In genomic region chr1:194225781-194226180, GRCh38 we compare ENCODE assay signal across 9 cellular contexts.
DNase-seq lines count a peak whose midpoint lies in the region; ATAC-seq and TF ChIP-seq lines count a peak whose summit lies in the region.
"Had no signal": no experiment of that assay in that cellular context is flagged by ENCODE, and none has a peak within 500 bp of the region (broad histone marks: within the 10 kb centered on the region; RNA-seq: fewer than 3 reads in every experiment).

No MANE protein-coding gene starts in this region.

- ATAC-seq in DND-41 (ENCODE audit: insufficient read depth, low read depth) (peak; percentile 95), GM21360 (IDR thresholded peaks at IDR 0.05; ENCODE audit: unreplicated experiment) (peak; percentile 81), HG03280 (IDR thresholded peaks at IDR 0.05; ENCODE audit: unreplicated experiment) (peak; percentile 85)

- no peak overlapping the region for H3K9ac ChIP-seq in DND-41 (ENCODE audit: low read depth, low read length)
- H3K9ac ChIP-seq in SU-DHL-6 (ENCODE audit: low read length), result peak overlapping the region; percentile 45

- peaks cover 4% of the 10 kb centered on the region for H3K4me1 Mint-ChIP-seq in activated T-helper 1 cell treated with anti-CD3 and anti-CD28 coated beads, Interleukin-12 subunit alpha, Interleukin-12 subunit beta, Interleukin-2, Interleukin-4 antibody, amounts not matched to agents 30 ng/mL and 10 ng/mL and 1 ng/mL, durations not matched to agents 14 hours and 24 hours and 36 hours (ENCODE audit: low read depth)

- TF ChIP-seq CTCF in DND-41 (IDR thresholded peaks at IDR 0.05; ENCODE audit: borderline replicate concordance, extremely low read depth, low read length, poor library complexity, severe bottlenecking) (no peak), SU-DHL-6 (IDR thresholded peaks at IDR 0.05; ENCODE audit: insufficient read depth, low read length, poor library complexity, severe bottlenecking) (no peak)

- H3K9me2 ChIP-seq in SU-DHL-6 (replicated peaks; ENCODE audit: insufficient read depth, low read length), result no peaks in the 10 kb centered on the region

- H3K27ac Mint-ChIP-seq in activated T-helper 1 cell treated with anti-CD3 and anti-CD28 coated beads, Interleukin-12 subunit alpha, Interleukin-12 subunit beta, Interleukin-2, Interleukin-4 antibody, amounts not matched to agents 30 ng/mL and 10 ng/mL and 1 ng/mL, durations not matched to agents 14 hours and 24 hours and 36 hours, result no peak overlapping the region

- no peak overlapping the region for H3K4me3 Mint-ChIP-seq in activated T-helper 1 cell treated with anti-CD3 and anti-CD28 coated beads, Interleukin-12 subunit alpha, Interleukin-12 subunit beta, Interleukin-2, Interleukin-4 antibody, amounts not matched to agents 30 ng/mL and 10 ng/mL and 1 ng/mL, durations not matched to agents 14 hours and 24 hours and 36 hours

- H3K79me2 ChIP-seq in DND-41 (ENCODE audit: insufficient read depth, low read length) (no peaks in the 10 kb centered on the region), SU-DHL-6 (ENCODE audit: insufficient read depth, low read length) (no peaks in the 10 kb centered on the region)

- peaks cover 3% of the 10 kb centered on the region for H3K27me3 Mint-ChIP-seq in activated T-helper 1 cell treated with anti-CD3 and anti-CD28 coated beads, Interleukin-12 subunit alpha, Interleukin-12 subunit beta, Interleukin-2, Interleukin-4 antibody, amounts not matched to agents 30 ng/mL and 10 ng/mL and 1 ng/mL, durations not matched to agents 14 hours and 24 hours and 36 hours (ENCODE audit: insufficient read depth)

- H3K36me3 ChIP-seq in DND-41 (ENCODE audit: insufficient read depth, low read length) (no peaks in the 10 kb centered on the region), SU-DHL-6 (ENCODE audit: low read length) (peaks cover 16% of the 10 kb centered on the region)

- intact Hi-C loops in activated T-helper 1 cell treated with anti-CD3 and anti-CD28 coated beads, Interleukin-12 subunit alpha, Interleukin-12 subunit beta, Interleukin-2, Interleukin-4 antibody, amounts not matched to agents 30 ng/mL and 10 ng/mL and 1 ng/mL, durations not matched to agents 14 hours and 24 hours and 36 hours (cut with micrococcal nuclease), result no loop called here

- H3K27ac ChIP-seq in DND-41 (ENCODE audit: low read length) (no peak overlapping the region), SU-DHL-6 (ENCODE audit: low read depth, low read length) (peak overlapping the region; percentile 94)

- no peaks in the 10 kb centered on the region for H3K9me3 Mint-ChIP-seq in activated T-helper 1 cell treated with anti-CD3 and anti-CD28 coated beads, Interleukin-12 subunit alpha, Interleukin-12 subunit beta, Interleukin-2, Interleukin-4 antibody, amounts not matched to agents 30 ng/mL and 10 ng/mL and 1 ng/mL, durations not matched to agents 14 hours and 24 hours and 36 hours

- no peaks in the 10 kb centered on the region for H4K20me1 ChIP-seq in DND-41 (ENCODE audit: insufficient read depth, low read length)
- no peaks in the 10 kb centered on the region for H4K20me1 ChIP-seq in SU-DHL-6 (ENCODE audit: low read depth, low read length)

- peaks cover 16% of the 10 kb centered on the region for H3F3A ChIP-seq in SU-DHL-6 (ENCODE audit: insufficient read depth)

- H3K9me3 ChIP-seq in DND-41 (ENCODE audit: insufficient read depth, low read length, severe bottlenecking) (no peaks in the 10 kb centered on the region), SU-DHL-6 (ENCODE audit: insufficient read depth, low read length) (peaks cover 25% of the 10 kb centered on the region; the same call in 1 of the 2 replicates)

- H3K4me2 ChIP-seq in DND-41 (ENCODE audit: insufficient read depth, low read length) (no peak overlapping the region), SU-DHL-6 (ENCODE audit: low read depth, low read length, poor library complexity, severe bottlenecking) (peak overlapping the region; percentile 60)

- H3K4me1 ChIP-seq in DND-41 (ENCODE audit: insufficient read depth, low read length), result peaks cover 11% of the 10 kb centered on the region

- DNase-seq in DND-41 (no peak), cortex of kidney (lab: John Stamatoyannopoulos, UW) (no peak), SW480 (ENCODE audit: low spot score) (no peak)
- no peak for DNase-seq in activated naive CD4-positive, alpha-beta T cell treated with anti-CD3 and anti-CD28 coated beads, Interleukin-2, amount 50 U/mL, for 16 hours
- DNase-seq in activated T-helper 1 cell treated with anti-CD3 and anti-CD28 coated beads, Interleukin-12 subunit alpha, Interleukin-12 subunit beta, Interleukin-2, Interleukin-4 antibody, amounts not matched to agents 30 ng/mL and 10 ng/mL and 1 ng/mL, durations not matched to agents 14 hours and 24 hours and 36 hours (ENCODE audit: low spot score), result no peak
- DNase-seq: retina had no signal

- no peak overlapping the region for H2AFZ ChIP-seq in DND-41 (ENCODE audit: low read depth, low read length)
- H2AFZ ChIP-seq in SU-DHL-6 (ENCODE audit: low read depth, low read length, severe bottlenecking), result no peak overlapping the region

- no peak overlapping the region for H3K4me3 ChIP-seq in DND-41 (ENCODE audit: low read depth in 1 of 2, low read length in 2 of 2)
- H3K4me3 ChIP-seq in SU-DHL-6 (ENCODE audit: insufficient read depth, low read length, poor library complexity, severe bottlenecking), result peak overlapping the region; percentile 37

- no peaks in the 10 kb centered on the region for H3K36me3 Mint-ChIP-seq in activated T-helper 1 cell treated with anti-CD3 and anti-CD28 coated beads, Interleukin-12 subunit alpha, Interleukin-12 subunit beta, Interleukin-2, Interleukin-4 antibody, amounts not matched to agents 30 ng/mL and 10 ng/mL and 1 ng/mL, durations not matched to agents 14 hours and 24 hours and 36 hours (ENCODE audit: low read depth)

- H3K27me3 ChIP-seq in DND-41 (ENCODE audit: insufficient read depth, low read length, poor library complexity), result no peaks in the 10 kb centered on the region
- no peaks in the 10 kb centered on the region for H3K27me3 ChIP-seq in SU-DHL-6 (ENCODE audit: low read length)
